24 cellular contexts compared by ENCODE assay signal in genomic region chr2:12923907-12924610, GRCh38.
A peak's percentile ranks its signal among the peaks of the same experiment; 100 is the strongest.
DNase-seq lines count a peak whose midpoint lies in the region; ATAC-seq and TF ChIP-seq lines count a peak whose summit lies in the region.
"Had no signal": no experiment of that assay in that cellular context is flagged by ENCODE, and none has a peak within 500 bp of the region (broad histone marks: within the 10 kb centered on the region; RNA-seq: fewer than 3 reads in every experiment).

No MANE protein-coding gene starts in this region.

- no peak overlapping the region for H3K27ac ChIP-seq in suprapubic skin
- H3K27ac ChIP-seq: breast epithelium, heart right ventricle, RWPE1, spleen had no signal

- H3K4me3 ChIP-seq in AG10803 (ENCODE audit: low read length) (no peak overlapping the region), cardiac fibroblast (replicated peaks in 1 of 2; ENCODE audit: low read depth in 2 of 2, low read length in 2 of 2) (no peak overlapping the region), suprapubic skin (no peak overlapping the region)
- H3K4me3 ChIP-seq: breast epithelium, heart right ventricle, spleen had no signal

- H3K9me3 ChIP-seq in suprapubic skin: no peaks in the 10 kb centered on the region
- H3K9me3 ChIP-seq: breast epithelium, heart right ventricle, spleen had no signal

- ATAC-seq in HG02588 (IDR thresholded peaks at IDR 0.05; ENCODE audit: unreplicated experiment): no peak
- no peak for ATAC-seq in HG02623 (IDR thresholded peaks at IDR 0.05; ENCODE audit: unreplicated experiment)
- ATAC-seq: activated CD4-positive, alpha-beta T cell treated with anti-CD3 and anti-CD28 coated beads for 36 hours; activated T-cell treated with anti-CD3 and anti-CD28 coated beads, Interleukin-2, amount 50 U/mL, for 4 hours; heart right ventricle; left lobe of liver; naive thymus-derived CD4-positive, alpha-beta T cell had no signal

- DNase-seq in AG10803 (ENCODE audit: low read depth) (peak; percentile 65), HS-27A (ENCODE audit: low read depth) (peak; percentile 29), cardiac fibroblast (ENCODE audit: low read depth in 2 of 2) (peak; percentile 38 to 66), iris pigment epithelial cell (ENCODE audit: low read depth) (peak; percentile 66), KBM-7 (no peak), suprapubic skin (ENCODE audit: low spot score in 2 of 2) (no peak)
- DNase-seq: ACHN; activated CD4-positive, alpha-beta T cell treated with anti-CD3 and anti-CD28 coated beads for 36 hours; activated T-cell treated with anti-CD3 and anti-CD28 coated beads, Interleukin-2, amount 50 U/mL, for 4 hours; heart right ventricle; KG1; naive thymus-derived CD4-positive, alpha-beta T cell; NCI-H146; NCI-H526 treated with DMSO at 0.1 percent for 48 hours; nucleus accumbens; retina; spleen; stimulated activated CD4-positive, alpha-beta T cell treated with anti-CD3 and anti-CD28 coated beads, Interleukin-4, amount 100 ng/mL, for 1 hour; stimulated activated naive CD4-positive, alpha-beta T cell treated with Interleukin-2 at 50 U/mL for 16 hours had no signal

- peaks cover 8% of the 10 kb centered on the region for H3K4me1 ChIP-seq in suprapubic skin
- H3K4me1 ChIP-seq: breast epithelium had no signal

- in situ Hi-C loops in KBM-7 (cut with MboI; ENCODE audit: low pct_unique_long_range_greater_than_20kb, low sequenced_read_pairs): no loop called here

- no peaks in the 10 kb centered on the region for H3K36me3 ChIP-seq in suprapubic skin
- H3K36me3 ChIP-seq: breast epithelium, heart right ventricle, spleen had no signal

- no peak for TF ChIP-seq POLR2A in suprapubic skin (IDR thresholded peaks at IDR 0.05)

- TF ChIP-seq CTCF in AG10803 (conservative IDR thresholded peaks at IDR 0.05; ENCODE audit: low read length) (no peak), cardiac fibroblast (IDR thresholded peaks at IDR 0.05; ENCODE audit: low read depth, low read length) (no peak), suprapubic skin (IDR thresholded peaks at IDR 0.05) (no peak)

- TF ChIP-seq EP300 in suprapubic skin (IDR thresholded peaks at IDR 0.05): no peak

- peaks cover 6% of the 10 kb centered on the region for H3K27me3 ChIP-seq in suprapubic skin
- H3K27me3 ChIP-seq: breast epithelium, heart right ventricle, spleen had no signal

- 90% methylated on average over 4 of the region's 4 CpGs for WGBS in suprapubic skin

Comparison
In these comparisons a context has a peak if more than half of its experiments do, and no peak if none do; other contexts are left out.
1. DNase-seq: peak in AG10803 (single experiment), HS-27A (single experiment), cardiac fibroblast (2 of 2) and iris pigment epithelial cell (single experiment); none in KBM-7 (single experiment) and suprapubic skin (0 of 2).